ENCODE assay signal across 8 cellular contexts in genomic region chr3:56468184-56469106, GRCh38. TPM values are rescaled to one million over a fixed set of nuclear protein-coding genes. Genes with fewer than 3 reads are reported as not detected.
A peak's percentile ranks its signal among the peaks of the same experiment; 100 is the strongest.
DNase-seq lines count a peak whose midpoint lies in the region; ATAC-seq and TF ChIP-seq lines count a peak whose summit lies in the region.

Gene ERC2, minus strand, starts transcription at chr3:56468467.

- H3K4me3 Mint-ChIP-seq in mesothelial cell of epicardium, result peak within 1 kb of the TSS; percentile 97

- TF ChIP-seq POLR2A in transverse colon (IDR thresholded peaks at IDR 0.05), result no peak

- no peak within 1 kb of the TSS for H3K27ac ChIP-seq in transverse colon

- ATAC-seq in Right ventricle myocardium inferior (peak; percentile 76), GM18498 (IDR thresholded peaks at IDR 0.05; ENCODE audit: unreplicated experiment) (no peak), GM21737 (IDR thresholded peaks at IDR 0.05; ENCODE audit: unreplicated experiment) (no peak)

- H3K4me3 ChIP-seq in epithelial cell of esophagus (ENCODE audit: low read length) (peak within 1 kb of the TSS; percentile 32), transverse colon (peak within 1 kb of the TSS in 3 of 4 donors; percentile 31 to 54 (median 45))

- intact Hi-C loops in Right ventricle myocardium inferior (cut with DNase I) (no loop called here), cardiac septum (cut with DNase I) (no loop called here), transverse colon (cut with DNase I; ENCODE audit: low total_unique reads) (no loop called here)

- TF ChIP-seq CTCF in epithelial cell of esophagus (IDR thresholded peaks at IDR 0.05; ENCODE audit: insufficient read depth, low read depth, low read length, missing control alignments), result no peak
- TF ChIP-seq CTCF in mesothelial cell of epicardium (IDR thresholded peaks at IDR 0.05; ENCODE audit: unreplicated experiment), result peak; percentile 26
- TF ChIP-seq CTCF in transverse colon (IDR thresholded peaks at IDR 0.05), result no peak

- 7 to 55% methylated on average over 4 to 50 of the region's 82 CpGs for WGBS in transverse colon (ENCODE audit: low coverage in 1 of 2), 2 donors

- H3K36me3 Mint-ChIP-seq in mesothelial cell of epicardium, result no peaks in the 10 kb centered on the region

- H3K36me3 ChIP-seq in transverse colon, result no peaks in the 10 kb centered on the region

- H3K9me3 ChIP-seq in transverse colon, result no peaks in the 10 kb centered on the region

- DNase-seq in Right ventricle myocardium inferior (ENCODE audit: missing footprints), result peak; percentile 68
- DNase-seq in cardiac septum (ENCODE audit: low spot score), result no peak
- peak; percentile 36 for DNase-seq in SHP77 treated with DMSO at 0.1 percent for 48 hours (lab: John Stamatoyannopoulos, UW)
- DNase-seq in epithelial cell of esophagus (ENCODE audit: low read depth), result peak; percentile 20
- DNase-seq in mesothelial cell of epicardium (ENCODE audit: low spot score in 2 of 2, unreplicated experiment in 2 of 2), result peak; percentile 56 to 80
- peak; percentile 12 for DNase-seq in transverse colon

- peaks cover 68% of the 10 kb centered on the region for H3K27me3 ChIP-seq in transverse colon

- H3K4me1 Mint-ChIP-seq in mesothelial cell of epicardium, result peaks cover 8% of the 10 kb centered on the region

- in situ Hi-C loops in transverse colon (cut with MboI; ENCODE audit: low pct_ligation_motif_present in 1 of 4, low pct_unique_long_range_greater_than_20kb in 1 of 4, low sequenced_read_pairs in 3 of 4), result no loop called here

- H3K27ac Mint-ChIP-seq in mesothelial cell of epicardium, result peak within 1 kb of the TSS; percentile 92

- peaks cover 32% of the 10 kb centered on the region for H3K27me3 Mint-ChIP-seq in mesothelial cell of epicardium (ENCODE audit: low read depth)

- no peaks in the 10 kb centered on the region for H3K9me3 Mint-ChIP-seq in mesothelial cell of epicardium

- TF ChIP-seq EP300 in transverse colon (IDR thresholded peaks at IDR 0.05; ENCODE audit: low read depth), result no peak

- H3K4me1 ChIP-seq in transverse colon, result peaks cover 6 to 18% (median 10%) of the 10 kb centered on the region in 4 donors

RNA-seq across cellular contexts. Expression of gene ERC2, which starts in this region (rescaled TPM):
- total RNA-seq in Right ventricle myocardium inferior (0.76 TPM), cardiac septum (6.2 TPM), mesothelial cell of epicardium (14.8 to 16.3 TPM (median 15.6 TPM) in 3 replicates), transverse colon (1 to 10 TPM in 1 of 4 donors, under 1 TPM in 1, not detected in 2; 0.41 to 1.3 TPM)

Comparison
In these comparisons a context has a peak if more than half of its experiments do, and no peak if none do; other contexts are left out.
1. Peak in DNase-seq and ATAC-seq in Right ventricle myocardium inferior; RNA of the gene not detected or under 1 TPM.